28 cellular contexts compared by ENCODE assay signal in the genomic region with DNA sequence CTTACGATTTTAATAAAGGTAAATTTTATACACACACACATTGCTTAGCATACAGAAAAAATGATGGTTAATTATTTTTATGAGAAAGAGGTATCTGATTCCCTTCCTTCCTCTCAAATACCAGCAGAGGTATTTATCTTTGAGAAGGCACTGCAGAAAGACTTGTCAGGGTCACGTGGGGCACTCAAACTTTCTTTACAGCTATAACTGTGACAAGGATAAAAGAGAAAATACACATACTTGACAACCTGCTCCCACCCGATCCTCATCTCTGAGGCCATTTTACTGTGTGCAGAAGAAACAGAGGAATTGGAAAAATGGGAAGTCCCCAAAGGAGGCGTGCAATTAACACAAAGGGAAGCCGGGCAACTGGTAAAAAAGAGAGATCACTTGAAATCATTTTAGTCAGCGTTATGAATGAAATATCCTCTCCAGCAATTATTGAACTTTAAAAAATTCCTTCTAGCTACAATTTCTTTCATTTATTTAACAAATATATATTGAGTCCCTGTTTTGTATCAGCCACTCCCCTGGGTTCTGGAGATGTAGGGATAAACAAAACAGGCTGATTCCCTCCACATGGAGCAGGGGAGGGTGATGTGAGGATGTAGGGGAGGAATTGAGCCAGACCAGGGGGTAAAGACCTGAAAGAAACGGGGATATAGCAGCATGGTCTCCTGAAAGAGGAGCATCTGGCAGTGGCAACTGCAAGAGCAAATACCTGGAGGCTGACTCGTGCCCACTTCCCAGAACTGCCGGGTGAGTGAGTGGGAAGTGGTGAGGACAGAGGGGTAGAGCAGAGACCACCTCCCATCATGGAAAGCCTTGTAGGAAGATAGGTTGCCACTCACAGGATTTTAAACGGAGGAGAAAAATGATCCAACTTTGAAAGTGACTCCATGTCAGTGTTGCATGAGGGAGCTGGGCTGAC.
DNase-seq lines count a peak whose midpoint lies in the region; ATAC-seq and TF ChIP-seq lines count a peak whose summit lies in the region.
"Had no signal": no experiment of that assay in that cellular context is flagged by ENCODE, and none has a peak within 500 bp of the region (broad histone marks: within the 10 kb centered on the region; RNA-seq: fewer than 3 reads in every experiment).

No MANE protein-coding gene starts in this region.

- peak overlapping the region in 2 of 3 experiments; percentile 8 to 32 for H3K27ac Mint-ChIP-seq in nephron
- H3K27ac Mint-ChIP-seq: activated CD4-positive, alpha-beta T cell treated with anti-CD3 and anti-CD28 coated beads for 36 hours; activated CD8-positive, alpha-beta T cell treated with anti-CD3 and anti-CD28 coated beads, Interleukin-2, amount 10 ng/mL, durations not matched to agents 7 days and 5 days; effector memory CD8-positive, alpha-beta T cell had no signal

- H3K27me3 ChIP-seq in heart right ventricle: no peaks in the 10 kb centered on the region
- H3K27me3 ChIP-seq: heart left ventricle, tibial artery had no signal

- peaks cover 0 to 8% (median 0%) of the 10 kb centered on the region in 11 donors for H3K9me3 ChIP-seq in heart right ventricle

- WGBS in heart right ventricle, 2 donors: 82 to 84% methylated on average over 10 of the region's 10 CpGs

- no peaks in the 10 kb centered on the region for H3K27me3 Mint-ChIP-seq in nephron (ENCODE audit: low read depth)
- H3K27me3 Mint-ChIP-seq: activated CD4-positive, alpha-beta T cell treated with anti-CD3 and anti-CD28 coated beads for 36 hours; effector memory CD8-positive, alpha-beta T cell had no signal

- H3K9me3 Mint-ChIP-seq in nephron: no peaks in the 10 kb centered on the region

- peaks cover 41% of the 10 kb centered on the region for H3K4me1 Mint-ChIP-seq in nephron
- H3K4me1 Mint-ChIP-seq: activated CD4-positive, alpha-beta T cell treated with anti-CD3 and anti-CD28 coated beads for 36 hours had no signal

- H3K4me3 ChIP-seq in foreskin fibroblast (ENCODE audit: low read depth in 1 of 2, low read length in 2 of 2) (no peak overlapping the region), heart right ventricle (no peak overlapping the region)
- H3K4me3 ChIP-seq: GM12878, heart left ventricle, tibial artery had no signal

- DNase-seq in AG08396 (ENCODE audit: low spot score): peak; percentile 4
- DNase-seq in NCI-H69 (lab: John Stamatoyannopoulos, UW): peak; percentile 50
- peak; percentile 1 to 58 for DNase-seq in foreskin fibroblast
- no peak for DNase-seq in activated gamma-delta T cell treated with Interleukin-2 at 50 U/mL for 16 hours
- no peak for DNase-seq in left cardiac atrium
- no peak for DNase-seq in heart right ventricle
- DNase-seq: activated CD4-positive, alpha-beta T cell treated with anti-CD3 and anti-CD28 coated beads for 36 hours; activated CD8-positive, alpha-beta T cell treated with anti-CD3 and anti-CD28 coated beads, Interleukin-2, amount 10 ng/mL, durations not matched to agents 7 days and 5 days; central memory CD4-positive, alpha-beta T cell; cortex of kidney; DMS153; effector memory CD8-positive, alpha-beta T cell; heart left ventricle; MV-4-11; NCI-H1436; NCI-H2081; NCI-H226; NCI-H526 treated with DMSO at 0.1 percent for 48 hours; right cardiac atrium; SHP77; stimulated activated CD8-positive, alpha-beta memory T cell treated with anti-CD3 and anti-CD28 coated beads, Interleukin-4, amount 100 ng/mL, for 48 hours; tibial artery had no signal

- H3K4me1 ChIP-seq in heart right ventricle: peaks cover 0 to 15% (median 5%) of the 10 kb centered on the region in 9 donors
- H3K4me1 ChIP-seq: parathyroid adenoma had no signal

- H3K27ac ChIP-seq in heart right ventricle: no peak overlapping the region
- H3K27ac ChIP-seq: heart left ventricle, HL-60, parathyroid adenoma, tibial artery had no signal

- H3K4me3 Mint-ChIP-seq in nephron: no peak overlapping the region
- H3K4me3 Mint-ChIP-seq: activated CD4-positive, alpha-beta T cell treated with anti-CD3 and anti-CD28 coated beads for 36 hours; activated CD8-positive, alpha-beta T cell treated with anti-CD3 and anti-CD28 coated beads, Interleukin-2, amount 10 ng/mL, durations not matched to agents 7 days and 5 days; effector memory CD8-positive, alpha-beta T cell had no signal

- intact Hi-C loops in left cardiac atrium (cut with DNase I) (no loop called here), heart right ventricle (cut with DNase I) (no loop called here)

- ATAC-seq in HG03025 (IDR thresholded peaks at IDR 0.05; ENCODE audit: low FRiP score, unreplicated experiment) (no peak), left cardiac atrium (no peak), heart right ventricle (no peak)
- ATAC-seq: activated CD4-positive, alpha-beta T cell treated with anti-CD3 and anti-CD28 coated beads for 36 hours; activated CD8-positive, alpha-beta T cell treated with anti-CD3 and anti-CD28 coated beads, Interleukin-2, amount 10 ng/mL, durations not matched to agents 7 days and 5 days; effector memory CD8-positive, alpha-beta T cell; GM12878; heart left ventricle; Panc1; right cardiac atrium had no signal

- TF ChIP-seq CTCF in foreskin fibroblast (IDR thresholded peaks at IDR 0.05; ENCODE audit: low read depth, low read length) (no peak), nephron (IDR thresholded peaks at IDR 0.05; ENCODE audit: unreplicated experiment in 3 of 3) (no peak), heart right ventricle (IDR thresholded peaks at IDR 0.05) (no peak)

- H3K36me3 ChIP-seq in heart right ventricle: no peaks in the 10 kb centered on the region
- H3K36me3 ChIP-seq: heart left ventricle, tibial artery had no signal

- H3K36me3 Mint-ChIP-seq in nephron (ENCODE audit: low read depth): no peaks in the 10 kb centered on the region

Comparison
In these comparisons a context has a peak if more than half of its experiments do, and no peak if none do; other contexts are left out.
1. DNase-seq: peak in AG08396 (single experiment), NCI-H69 (single experiment) and foreskin fibroblast (2 of 2); none in activated gamma-delta T cell treated with Interleukin-2 at 50 U/mL for 16 hours (single experiment), left cardiac atrium (single experiment) and heart right ventricle (0 of 2).